ENCODE assay signal across 27 cellular contexts in genomic region chrX:69046996-69047490, GRCh38.
"Had no signal": no experiment of that assay in that cellular context is flagged by ENCODE, and none has a peak within 500 bp of the region (broad histone marks: within the 10 kb centered on the region; RNA-seq: fewer than 3 reads in every experiment).

No MANE protein-coding gene starts in this region.

- H3K27ac Mint-ChIP-seq: activated CD4-positive, alpha-beta T cell treated with anti-CD3 and anti-CD28 coated beads for 36 hours; activated CD8-positive, alpha-beta T cell treated with anti-CD3 and anti-CD28 coated beads for 36 hours; activated naive CD4-positive, alpha-beta T cell treated with anti-CD3 and anti-CD28 coated beads, Interleukin-2, amount 50 U/mL, for 72 hours; activated naive CD8-positive, alpha-beta T cell treated with anti-CD3 and anti-CD28 coated beads, Interleukin-2, amount 50 U/mL, for 24 hours; activated T-cell treated with anti-CD3 and anti-CD28 coated beads, Interleukin-2, amount 50 U/mL, for 24 hours; activated T-helper 1 cell treated with anti-CD3 and anti-CD28 coated beads, Interleukin-12 subunit alpha, Interleukin-12 subunit beta, Interleukin-2, Interleukin-4 antibody, amounts not matched to agents 30 ng/mL and 10 ng/mL and 1 ng/mL, durations not matched to agents 14 hours and 24 hours and 36 hours had no signal

- H3K4me3 ChIP-seq: ascending aorta, body of pancreas, cardiac muscle cell, Peyer's patch, SJCRH30 had no signal

- H3K4me1 ChIP-seq: ascending aorta, body of pancreas, Peyer's patch had no signal

- H3K9ac ChIP-seq: SK-N-SH had no signal

- DNase-seq: activated CD4-positive, alpha-beta T cell treated with anti-CD3 and anti-CD28 coated beads for 36 hours; activated CD8-positive, alpha-beta T cell treated with anti-CD3 and anti-CD28 coated beads for 36 hours; activated effector memory CD4-positive, alpha-beta T cell treated with Interleukin-2 at 50 U/mL for 16 hours; activated naive CD4-positive, alpha-beta T cell treated with Interleukin-2 at 50 U/mL for 16 hours; activated naive CD8-positive, alpha-beta T cell treated with anti-CD3 and anti-CD28 coated beads, Interleukin-2, amount 50 U/mL, for 24 hours; activated T-cell treated with anti-CD3 and anti-CD28 coated beads, Interleukin-2, amount 50 U/mL, for 24 hours; amniotic stem cell; body of pancreas; Kasumi-1; KBM-7; NCI-H1105 treated with DMSO at 0.1 percent for 48 hours; NCI-H1436 treated with DMSO at 0.1 percent for 48 hours; NCI-H187; NCI-H2081; NCI-H510A treated with DMSO at 0.1 percent for 48 hours; NCI-H69; Peyer's patch; Right ventricle myocardium superior; SJCRH30; SK-N-SH; T-helper 1 cell; WERI-Rb-1 had no signal

- H3K27ac ChIP-seq: ascending aorta, body of pancreas, cardiac muscle cell, Peyer's patch, RWPE1, SJCRH30, WERI-Rb-1 had no signal

- H3K27me3 ChIP-seq: body of pancreas, cardiac muscle cell, Peyer's patch, SJCRH30 had no signal

- ATAC-seq: activated CD4-positive, alpha-beta T cell treated with anti-CD3 and anti-CD28 coated beads for 36 hours; activated CD8-positive, alpha-beta T cell treated with anti-CD3 and anti-CD28 coated beads for 36 hours; activated naive CD4-positive, alpha-beta T cell treated with anti-CD3 and anti-CD28 coated beads, Interleukin-2, amount 50 U/mL, for 72 hours; activated naive CD8-positive, alpha-beta T cell treated with anti-CD3 and anti-CD28 coated beads, Interleukin-2, amount 50 U/mL, for 24 hours; body of pancreas had no signal

- H3K27me3 Mint-ChIP-seq: activated CD4-positive, alpha-beta T cell treated with anti-CD3 and anti-CD28 coated beads for 36 hours; activated naive CD8-positive, alpha-beta T cell treated with anti-CD3 and anti-CD28 coated beads, Interleukin-2, amount 50 U/mL, for 24 hours had no signal

- H3K4me1 Mint-ChIP-seq: activated CD4-positive, alpha-beta T cell treated with anti-CD3 and anti-CD28 coated beads for 36 hours; activated naive CD8-positive, alpha-beta T cell treated with anti-CD3 and anti-CD28 coated beads, Interleukin-2, amount 50 U/mL, for 24 hours had no signal

- H3K36me3 ChIP-seq: ascending aorta, cardiac muscle cell, Peyer's patch, SJCRH30, WERI-Rb-1 had no signal

- H3K4me3 Mint-ChIP-seq: activated CD4-positive, alpha-beta T cell treated with anti-CD3 and anti-CD28 coated beads for 36 hours; activated CD8-positive, alpha-beta T cell treated with anti-CD3 and anti-CD28 coated beads for 36 hours; activated naive CD8-positive, alpha-beta T cell treated with anti-CD3 and anti-CD28 coated beads, Interleukin-2, amount 50 U/mL, for 24 hours; activated T-cell treated with anti-CD3 and anti-CD28 coated beads, Interleukin-2, amount 50 U/mL, for 24 hours; activated T-helper 1 cell treated with anti-CD3 and anti-CD28 coated beads, Interleukin-12 subunit alpha, Interleukin-12 subunit beta, Interleukin-2, Interleukin-4 antibody, amounts not matched to agents 30 ng/mL and 10 ng/mL and 1 ng/mL, durations not matched to agents 14 hours and 24 hours and 36 hours had no signal

- H3K9me3 ChIP-seq: ascending aorta, body of pancreas, Peyer's patch, SJCRH30, SK-N-SH had no signal

- H3K9me3 Mint-ChIP-seq: activated CD8-positive, alpha-beta T cell treated with anti-CD3 and anti-CD28 coated beads for 36 hours; activated naive CD4-positive, alpha-beta T cell treated with anti-CD3 and anti-CD28 coated beads, Interleukin-2, amount 50 U/mL, for 72 hours; activated naive CD8-positive, alpha-beta T cell treated with anti-CD3 and anti-CD28 coated beads, Interleukin-2, amount 50 U/mL, for 24 hours; activated T-helper 1 cell treated with anti-CD3 and anti-CD28 coated beads, Interleukin-12 subunit alpha, Interleukin-12 subunit beta, Interleukin-2, Interleukin-4 antibody, amounts not matched to agents 30 ng/mL and 10 ng/mL and 1 ng/mL, durations not matched to agents 14 hours and 24 hours and 36 hours had no signal
